In genomic region chr14:34980337-34980900, GRCh38 we compare ENCODE assay signal across 12 cellular contexts. TPM values are rescaled to one million over a fixed set of nuclear protein-coding genes. Genes with fewer than 3 reads are reported as not detected.
DNase-seq lines count a peak whose midpoint lies in the region; ATAC-seq, FAIRE-seq and TF ChIP-seq lines count a peak whose summit lies in the region.
"Had no signal": no experiment of that assay in that cellular context is flagged by ENCODE, and none has a peak within 500 bp of the region (broad histone marks: within the 10 kb centered on the region; RNA-seq: fewer than 3 reads in every experiment).

No MANE protein-coding gene starts in this region.

- no peaks in the 10 kb centered on the region for H3K27me3 Mint-ChIP-seq in CD4-positive, alpha-beta memory T cell
- H3K27me3 Mint-ChIP-seq in effector memory CD8-positive, alpha-beta T cell: no peaks in the 10 kb centered on the region
- peaks cover 2% of the 10 kb centered on the region for H3K27me3 Mint-ChIP-seq in neural progenitor cell (ENCODE audit: insufficient read depth, low read depth)

- H3K36me3 Mint-ChIP-seq in CD4-positive, alpha-beta memory T cell: peaks cover 5 to 7% of the 10 kb centered on the region in 2 donors
- H3K36me3 Mint-ChIP-seq in effector memory CD8-positive, alpha-beta T cell (ENCODE audit: insufficient read depth): peaks cover 23% of the 10 kb centered on the region
- H3K36me3 Mint-ChIP-seq in neural progenitor cell: peaks cover 3% of the 10 kb centered on the region

- no peak for ATAC-seq in effector memory CD8-positive, alpha-beta T cell (replicated peaks)

- H3K27me3 ChIP-seq in CD4-positive, alpha-beta memory T cell (ENCODE audit: insufficient read depth, low read length): no peaks in the 10 kb centered on the region
- H3K27me3 ChIP-seq in MG63 (no peaks in the 10 kb centered on the region), neural progenitor cell (no peaks in the 10 kb centered on the region)
- H3K27me3 ChIP-seq: right atrium auricular region, thyroid gland had no signal

- H3K4me3 ChIP-seq in CD4-positive, alpha-beta memory T cell (ENCODE audit: low read length in 2 of 2): no peak overlapping the region
- H3K4me3 ChIP-seq in MG63 (peak overlapping the region; percentile 88), neural progenitor cell (peak overlapping the region; percentile 62)
- H3K4me3 ChIP-seq: thyroid gland had no signal

- no peaks in the 10 kb centered on the region for H3K9me3 Mint-ChIP-seq in CD4-positive, alpha-beta memory T cell
- no peaks in the 10 kb centered on the region for H3K9me3 Mint-ChIP-seq in effector memory CD8-positive, alpha-beta T cell
- no peaks in the 10 kb centered on the region for H3K9me3 Mint-ChIP-seq in neural progenitor cell

- POLR2A ChIA-PET in CD4-positive, alpha-beta memory T cell (lab: Charles Lee; ENCODE audit: partially characterized antibody): interaction anchor here (1.1 to 6.9 kb wide), 8 partner anchors 47 to 442 kb away, joined by 6 to 128 read pairs (median 46); partner anchors contain the start of genes BAZ1A, FAM177A1, NFKBIA and PPP2R3C

- no peaks in the 10 kb centered on the region for H3K36me3 ChIP-seq in CD4-positive, alpha-beta memory T cell (ENCODE audit: insufficient read depth, low read length)
- H3K36me3 ChIP-seq in MG63: no peaks in the 10 kb centered on the region
- H3K36me3 ChIP-seq in neural progenitor cell: no peaks in the 10 kb centered on the region
- H3K36me3 ChIP-seq: right atrium auricular region, thyroid gland had no signal

- no peak for TF ChIP-seq CTCF in neural progenitor cell (IDR thresholded peaks at IDR 0.05)

- no peak for FAIRE-seq in GM19239 (lab: Jason Lieb, UNC)
- FAIRE-seq: frontal cortex, HTR-8/SVneo had no signal

- peaks cover 22% of the 10 kb centered on the region for H4K20me1 ChIP-seq in neural progenitor cell (ENCODE audit: low read depth)

- peak overlapping the region; percentile 98 for H3K27ac ChIP-seq in CD4-positive, alpha-beta memory T cell (ENCODE audit: low read depth, low read length)
- no peak overlapping the region for H3K27ac ChIP-seq in neural progenitor cell
- H3K27ac ChIP-seq: thyroid gland had no signal

- H3K4me1 ChIP-seq in CD4-positive, alpha-beta memory T cell (ENCODE audit: insufficient read depth, low read length): peaks cover 34% of the 10 kb centered on the region
- no peaks in the 10 kb centered on the region for H3K4me1 ChIP-seq in neural progenitor cell

- peak overlapping the region in 6 of 8 donors; percentile 5 to 35 (median 26) for H3K4me3 Mint-ChIP-seq in CD4-positive, alpha-beta memory T cell
- H3K4me3 Mint-ChIP-seq in effector memory CD8-positive, alpha-beta T cell: peak overlapping the region; percentile 26 to 36
- H3K4me3 Mint-ChIP-seq in neural progenitor cell: no peak overlapping the region

- H3K4me2 ChIP-seq in neural progenitor cell: peak overlapping the region; percentile 88

- intact Hi-C loops in CD4-positive, alpha-beta memory T cell (cut with micrococcal nuclease): loop anchor here (10.0 kb wide), 1 partner anchor 244 kb away; no protein-coding TSS in a partner anchor
- intact Hi-C loops in posterior cingulate gyrus (cut with DNase I): loop anchor here (5.0 kb wide), 2 partner anchors 108 to 348 kb away; partner anchors contain the start of gene SNX6

- H3K4me1 Mint-ChIP-seq in CD4-positive, alpha-beta memory T cell: peaks cover 13 to 17% (median 16%) of the 10 kb centered on the region in 4 donors
- peaks cover 14 to 21% of the 10 kb centered on the region in 2 donors for H3K4me1 Mint-ChIP-seq in effector memory CD8-positive, alpha-beta T cell (ENCODE audit: low read depth in 2 of 2)
- peaks cover 13% of the 10 kb centered on the region for H3K4me1 Mint-ChIP-seq in neural progenitor cell

- H3F3A ChIP-seq in neural progenitor cell (ENCODE audit: low read depth): peaks cover 22% of the 10 kb centered on the region

- CTCF ChIA-PET in CD4-positive, alpha-beta memory T cell (lab: Charles Lee; ENCODE audit: partially characterized antibody): interaction anchor here (0.9 to 4.3 kb wide), 13 partner anchors 10 to 433 kb away, joined by 3 to 16 read pairs (median 5); partner anchors contain the start of genes BAZ1A, NFKBIA, PPP2R3C and PRORP

- H2AFZ ChIP-seq in neural progenitor cell (replicated peaks): no peak overlapping the region

- no peaks in the 10 kb centered on the region for H3K9me3 ChIP-seq in CD4-positive, alpha-beta memory T cell (ENCODE audit: control insufficient read depth in 1 of 2, low read length in 2 of 2)
- no peaks in the 10 kb centered on the region for H3K9me3 ChIP-seq in MG63
- H3K9me3 ChIP-seq in neural progenitor cell (ENCODE audit: low read depth): no peaks in the 10 kb centered on the region
- H3K9me3 ChIP-seq: right atrium auricular region, thyroid gland had no signal

- peaks cover 60% of the 10 kb centered on the region for H3K79me2 ChIP-seq in neural progenitor cell (ENCODE audit: low read depth)

- DNase-seq in CD4-positive, alpha-beta memory T cell: no peak
- DNase-seq in MG63 (no peak), neural progenitor cell (ENCODE audit: low spot score) (no peak), NCI-H774 (lab: John Stamatoyannopoulos, UW) (no peak), posterior cingulate gyrus (no peak), GM19239 (ENCODE audit: insufficient read length, low spot score) (no peak), DMS79 treated with DMSO at 0.1 percent for 48 hours (lab: John Stamatoyannopoulos, UW) (no peak)
- DNase-seq in effector memory CD8-positive, alpha-beta T cell: no peak

- H3K9ac ChIP-seq in neural progenitor cell: no peak overlapping the region

- peak overlapping the region in 2 of 7 donors; percentile 19 to 60 for H3K27ac Mint-ChIP-seq in CD4-positive, alpha-beta memory T cell
- H3K27ac Mint-ChIP-seq in effector memory CD8-positive, alpha-beta T cell: no peak overlapping the region
- H3K27ac Mint-ChIP-seq in neural progenitor cell: no peak overlapping the region

RNA-seq across cellular contexts. Expression of gene SRP54, which starts 2.4 kb away (rescaled TPM):
- 10 to 100 TPM; 59.8 to 62.7 TPM for total RNA-seq in CD4-positive, alpha-beta memory T cell
- 10 to 100 TPM; 31.6 to 49.2 TPM for polyA plus RNA-seq in CD4-positive, alpha-beta memory T cell
- total RNA-seq in MG63 (2014; rRNA removed; shearing (Covaris generic); ENCODE audit: low replicate concordance): 41.9 and 52.3 TPM in 2 replicates
- 72.4 and 105 TPM in 2 replicates for total RNA-seq in neural progenitor cell (ENCODE audit: low replicate concordance)

Comparison
In these comparisons a context has a peak if more than half of its experiments do, and no peak if none do; other contexts are left out.
1. H3K4me3 ChIP-seq: peak in MG63 (single experiment) and neural progenitor cell (single experiment); none in CD4-positive, alpha-beta memory T cell (0 of 2).